11 cellular contexts compared by ENCODE assay signal in genomic region chr1:224331326-224331725, GRCh38. TPM values are rescaled to one million over a fixed set of nuclear protein-coding genes. Genes with fewer than 3 reads are reported as not detected.
DNase-seq lines count a peak whose midpoint lies in the region; ATAC-seq, FAIRE-seq and TF ChIP-seq lines count a peak whose summit lies in the region.
"Had no signal": no experiment of that assay in that cellular context is flagged by ENCODE, and none has a peak within 500 bp of the region (broad histone marks: within the 10 kb centered on the region; RNA-seq: fewer than 3 reads in every experiment).

No MANE protein-coding gene starts in this region.

- H3K27me3 ChIP-seq in Loucy (ENCODE audit: insufficient read depth, low read length, poor library complexity, severe bottlenecking) (no peaks in the 10 kb centered on the region), K562 (ENCODE audit: control insufficient read depth in 2 of 2, insufficient read depth in 2 of 2, low read length in 2 of 2) (no peaks in the 10 kb centered on the region), heart left ventricle (no peaks in the 10 kb centered on the region)
- H3K27me3 ChIP-seq: body of pancreas, SJSA1 had no signal

- peaks cover 8% of the 10 kb centered on the region for H4K20me1 ChIP-seq in Loucy (ENCODE audit: insufficient read depth, low read length, poor library complexity, severe bottlenecking)
- no peaks in the 10 kb centered on the region for H4K20me1 ChIP-seq in K562 (replicated peaks; ENCODE audit: control insufficient read depth, insufficient read depth, low read length)

- no peak for FAIRE-seq in K562 (lab: Jason Lieb, UNC)

- TF ChIP-seq EP300 in K562 (IDR thresholded peaks at IDR 0.05; ENCODE audit: low read length) = no peak

- H3K9me2 ChIP-seq in Loucy (replicated peaks; ENCODE audit: low read depth, low read length) = no peaks in the 10 kb centered on the region

- H3K27ac Mint-ChIP-seq in activated CD4-positive, alpha-beta memory T cell treated with anti-CD3 and anti-CD28 coated beads, Interleukin-2, amount 10 ng/mL, durations not matched to agents 7 days and 5 days = peak overlapping the region; percentile 94
- no peak overlapping the region for H3K27ac Mint-ChIP-seq in activated CD4-positive, alpha-beta memory T cell treated with anti-CD3 and anti-CD28 coated beads for 36 hours
- peak overlapping the region; percentile 18 for H3K27ac Mint-ChIP-seq in osteocyte (ENCODE audit: unreplicated experiment)

- H3K4me3 Mint-ChIP-seq in activated CD4-positive, alpha-beta memory T cell treated with anti-CD3 and anti-CD28 coated beads, Interleukin-2, amount 10 ng/mL, durations not matched to agents 7 days and 5 days = peak overlapping the region; percentile 50
- H3K4me3 Mint-ChIP-seq in activated CD4-positive, alpha-beta memory T cell treated with anti-CD3 and anti-CD28 coated beads for 36 hours = no peak overlapping the region
- peak overlapping the region; percentile 94 for H3K4me3 Mint-ChIP-seq in osteocyte (ENCODE audit: unreplicated experiment)

- ATAC-seq in K562 = no peak
- no peak for ATAC-seq in HG02840 (IDR thresholded peaks at IDR 0.05; ENCODE audit: low FRiP score, unreplicated experiment)
- ATAC-seq in heart left ventricle = no peak
- ATAC-seq: body of pancreas; stimulated activated naive CD8-positive, alpha-beta T cell treated with anti-CD3 and anti-CD28 coated beads, Interleukin-15, Interleukin-2, amounts not matched to agents 100 U/mL and 50 U/mL, for 24 hours had no signal

- H3K4me2 ChIP-seq in Loucy (ENCODE audit: low read depth, low read length, poor library complexity, severe bottlenecking) (peak overlapping the region; percentile 82), K562 (ENCODE audit: insufficient read depth, low read length) (peak overlapping the region; percentile 91; the same call in 1 of the 2 replicates)

- H3K9ac ChIP-seq in Loucy (ENCODE audit: low read depth, low read length, poor library complexity, severe bottlenecking) (peak overlapping the region; percentile 90), K562 (ENCODE audit: insufficient read depth in 1 of 2, low read depth in 2 of 2, low read length in 2 of 2) (peak overlapping the region in 1 of 2 experiments; percentile 89; a peak in 1 of 4 replicates)

- H3K27me3 Mint-ChIP-seq in activated CD4-positive, alpha-beta memory T cell treated with anti-CD3 and anti-CD28 coated beads, Interleukin-2, amount 10 ng/mL, durations not matched to agents 7 days and 5 days = no peaks in the 10 kb centered on the region
- no peaks in the 10 kb centered on the region for H3K27me3 Mint-ChIP-seq in activated CD4-positive, alpha-beta memory T cell treated with anti-CD3 and anti-CD28 coated beads for 36 hours
- peaks cover 4% of the 10 kb centered on the region for H3K27me3 Mint-ChIP-seq in osteocyte (ENCODE audit: unreplicated experiment)

- DNase-seq in activated CD4-positive, alpha-beta memory T cell treated with anti-CD3 and anti-CD28 coated beads, Interleukin-2, amount 10 ng/mL, durations not matched to agents 7 days and 5 days = no peak
- no peak for DNase-seq in activated CD4-positive, alpha-beta memory T cell treated with anti-CD3 and anti-CD28 coated beads for 36 hours
- DNase-seq in K562 (ENCODE audit: extremely low read depth in 1 of 4, low spot score in 3 of 4) (no peak), osteocyte (ENCODE audit: extremely low spot score, unreplicated experiment) (no peak), DMS153 (lab: John Stamatoyannopoulos, UW) (no peak), heart left ventricle (no peak)
- DNase-seq: body of pancreas; stimulated activated naive CD8-positive, alpha-beta T cell treated with anti-CD3 and anti-CD28 coated beads, Interleukin-15, Interleukin-2, amounts not matched to agents 100 U/mL and 50 U/mL, for 24 hours had no signal

- H3K27ac ChIP-seq in K562 (ENCODE audit: extremely low read depth, low read depth, low read length) (peak overlapping the region; percentile 92; the same call in 2 of the 3 replicates), heart left ventricle (peak overlapping the region in 3 of 12 donors; percentile 88 to 89 (median 89))

- H3K9me3 Mint-ChIP-seq in activated CD4-positive, alpha-beta memory T cell treated with anti-CD3 and anti-CD28 coated beads, Interleukin-2, amount 10 ng/mL, durations not matched to agents 7 days and 5 days = no peaks in the 10 kb centered on the region
- H3K9me3 Mint-ChIP-seq in activated CD4-positive, alpha-beta memory T cell treated with anti-CD3 and anti-CD28 coated beads for 36 hours = no peaks in the 10 kb centered on the region
- H3K9me3 Mint-ChIP-seq in osteocyte (ENCODE audit: unreplicated experiment) = no peaks in the 10 kb centered on the region

- in situ Hi-C loops in K562 (cut with MboI) = loop anchor here (5.0 to 25.0 kb wide), 2 partner anchors 219 to 634 kb away; partner anchors contain the start of gene FBXO28

- peaks cover 6% of the 10 kb centered on the region for H3K36me3 Mint-ChIP-seq in activated CD4-positive, alpha-beta memory T cell treated with anti-CD3 and anti-CD28 coated beads, Interleukin-2, amount 10 ng/mL, durations not matched to agents 7 days and 5 days (ENCODE audit: low read depth)
- no peaks in the 10 kb centered on the region for H3K36me3 Mint-ChIP-seq in activated CD4-positive, alpha-beta memory T cell treated with anti-CD3 and anti-CD28 coated beads for 36 hours
- peaks cover 4% of the 10 kb centered on the region for H3K36me3 Mint-ChIP-seq in osteocyte (ENCODE audit: unreplicated experiment)

- peaks cover 35% of the 10 kb centered on the region for H3K4me1 ChIP-seq in Loucy (ENCODE audit: insufficient read depth, low read length, poor library complexity, severe bottlenecking)
- peaks cover 9 to 25% of the 10 kb centered on the region in 2 experiments for H3K4me1 ChIP-seq in K562 (replicated peaks in 1 of 2; ENCODE audit: control insufficient read depth in 2 of 2, insufficient read depth in 2 of 2, low read length in 2 of 2)
- peaks cover 0 to 28% (median 20%) of the 10 kb centered on the region in 12 donors for H3K4me1 ChIP-seq in heart left ventricle

- H3K79me2 ChIP-seq in Loucy (ENCODE audit: insufficient read depth, low read length) (peaks cover 35% of the 10 kb centered on the region), K562 (ENCODE audit: control insufficient read depth, insufficient read depth, low read length) (peaks cover 37% of the 10 kb centered on the region)

- BruUV-seq in K562 (replicated peaks; lab: Mats Ljungman, UMichigan) = no TSS peak

- H3K9me3 ChIP-seq in Loucy (ENCODE audit: insufficient read depth, low read depth, low read length) = no peaks in the 10 kb centered on the region
- no peaks in the 10 kb centered on the region for H3K9me3 ChIP-seq in K562 (replicated peaks; ENCODE audit: control insufficient read depth, insufficient read depth, low read depth, low read length)
- H3K9me3 ChIP-seq in heart left ventricle = no peaks in the 10 kb centered on the region
- H3K9me3 ChIP-seq: body of pancreas, SJSA1 had no signal

- H3F3A ChIP-seq in Loucy (ENCODE audit: low read depth) = no peaks in the 10 kb centered on the region

- CTCF ChIA-PET in activated CD4-positive, alpha-beta memory T cell treated with anti-CD3 and anti-CD28 coated beads, Interleukin-2, amount 10 ng/mL, durations not matched to agents 7 days and 5 days (lab: Charles Lee) = interaction anchor here (4.7 kb wide), 1 partner anchor 215 kb away, joined by 54 read pairs; no protein-coding TSS in a partner anchor
- CTCF ChIA-PET in activated CD4-positive, alpha-beta memory T cell treated with anti-CD3 and anti-CD28 coated beads for 36 hours (lab: Charles Lee) = interaction anchor here (4.1 kb wide), 1 partner anchor 216 kb away, joined by 22 read pairs; the partner anchor contains the start of gene FBXO28
- CTCF ChIA-PET in K562 (lab: Yijun Ruan, JAX; ENCODE audit: low intra/inter-chr PET ratio) = no interaction called here

- no peak for TF ChIP-seq RAD21 in K562 (CRISPR knock-in tag; conservative IDR thresholded peaks at IDR 0.05 in 1 of 2, IDR thresholded peaks at IDR 0.05 in 1 of 2)

- H3K36me3 ChIP-seq in Loucy (ENCODE audit: insufficient read depth, low read length) (no peaks in the 10 kb centered on the region), K562 (ENCODE audit: control insufficient read depth, insufficient read depth, low read length) (peaks cover 10% of the 10 kb centered on the region), heart left ventricle (peaks cover 0 to 3% (median 0%) of the 10 kb centered on the region in 9 donors)

- intact Hi-C loops in activated CD4-positive, alpha-beta memory T cell treated with anti-CD3 and anti-CD28 coated beads for 36 hours (cut with micrococcal nuclease) = loop anchor here (5.0 to 10.0 kb wide), 4 partner anchors 53 to 484 kb away; partner anchors contain the start of gene TP53BP2
- intact Hi-C loops in K562 (cut with micrococcal nuclease) = loop anchor here (2.0 to 10.0 kb wide), 7 partner anchors 119 to 593 kb away; partner anchors contain the start of genes DEGS1, DNAH14 and TP53BP2
- intact Hi-C loops in heart left ventricle (cut with DNase I) = loop anchor here in 5 of 10 donors (2.0 to 10.0 kb wide), 6 partner anchors 147 to 637 kb away; partner anchors contain the start of genes DEGS1 (in 2 of the 5) and FBXO28 (in 2 of the 5)

- H2AFZ ChIP-seq in Loucy (ENCODE audit: low read length) = no peak overlapping the region
- peak overlapping the region; percentile 89 for H2AFZ ChIP-seq in K562 (ENCODE audit: low read depth, low read length)

- no peak for TF ChIP-seq POLR2A in K562 (conservative IDR thresholded peaks at IDR 0.05)
- TF ChIP-seq POLR2A in heart left ventricle (IDR thresholded peaks at IDR 0.05) = no peak

- TF ChIP-seq CTCF in Loucy (conservative IDR thresholded peaks at IDR 0.05; ENCODE audit: low read length) = no peak
- TF ChIP-seq CTCF in K562 (IDR thresholded peaks at IDR 0.05 in 2 of 3, conservative IDR thresholded peaks at IDR 0.05 in 1 of 3; ENCODE audit: insufficient read depth in 2 of 3, low read depth in 1 of 3, low read length in 3 of 3) = no peak
- no peak for TF ChIP-seq CTCF in osteocyte (IDR thresholded peaks at IDR 0.05)
- no peak for TF ChIP-seq CTCF in heart left ventricle (IDR thresholded peaks at IDR 0.05)

- H3K4me3 ChIP-seq in Loucy (ENCODE audit: low read length, poor library complexity, severe bottlenecking) = peak overlapping the region; percentile 94
- H3K4me3 ChIP-seq in K562 = no peak overlapping the region
- peak overlapping the region in 2 of 12 donors; percentile 77 to 82 for H3K4me3 ChIP-seq in heart left ventricle

- POLR2A ChIA-PET in activated CD4-positive, alpha-beta memory T cell treated with anti-CD3 and anti-CD28 coated beads, Interleukin-2, amount 10 ng/mL, durations not matched to agents 7 days and 5 days (lab: Charles Lee) = no interaction called here
- POLR2A ChIA-PET in activated CD4-positive, alpha-beta memory T cell treated with anti-CD3 and anti-CD28 coated beads for 36 hours (lab: Charles Lee) = no interaction called here
- POLR2A ChIA-PET in K562 (lab: Yijun Ruan, JAX) = no interaction called here

- no peaks in the 10 kb centered on the region for H3K9me1 ChIP-seq in K562 (ENCODE audit: control insufficient read depth, insufficient read depth, low read length)

- WGBS in K562 (ENCODE audit: insufficient coverage, low coverage, missing lambda C conversion rate) = 80% methylated on average over 1 of the region's 2 CpGs
- WGBS in heart left ventricle, 4 donors = 96 to 100% (median 100%) methylated on average over 2 of the region's 2 CpGs

- H3K4me1 Mint-ChIP-seq in activated CD4-positive, alpha-beta memory T cell treated with anti-CD3 and anti-CD28 coated beads, Interleukin-2, amount 10 ng/mL, durations not matched to agents 7 days and 5 days = peaks cover 54% of the 10 kb centered on the region
- peaks cover 42% of the 10 kb centered on the region for H3K4me1 Mint-ChIP-seq in activated CD4-positive, alpha-beta memory T cell treated with anti-CD3 and anti-CD28 coated beads for 36 hours (ENCODE audit: low read depth)
- H3K4me1 Mint-ChIP-seq in osteocyte (ENCODE audit: unreplicated experiment) = peaks cover 22% of the 10 kb centered on the region

RNA-seq across cellular contexts. Expression of gene NVL, which starts 1.4 kb away (rescaled TPM):
- total RNA-seq in activated CD4-positive, alpha-beta memory T cell treated with anti-CD3 and anti-CD28 coated beads, Interleukin-2, amount 10 ng/mL, durations not matched to agents 7 days and 5 days = 10 to 100 TPM; 38.8 to 45.6 TPM
- 10 to 100 TPM; 32.5 to 38.0 TPM for total RNA-seq in activated CD4-positive, alpha-beta memory T cell treated with anti-CD3 and anti-CD28 coated beads for 36 hours
- 93.8 and 232 TPM in 2 replicates for total RNA-seq in K562 (2011; cell fraction: chromatin; rRNA removed; ENCODE audit: low replicate concordance)
- 53.6 and 53.9 TPM in 2 replicates for total RNA-seq in K562 (2011; cell fraction: nucleolus; rRNA removed)
- total RNA-seq in K562 (2011; cell fraction: nucleoplasm; rRNA removed) = 64.7 and 78.1 TPM in 2 replicates
- total RNA-seq in K562 (2014; rRNA removed) (38.8 and 47.5 TPM in 2 replicates), K562 (2014; rRNA removed; fragmentation: Illumina TruSeq; extraction: Trizol) (73.4 and 81.3 TPM in 2 replicates), K562 (2015; rRNA removed; fragmentation: Illumina TruSeq; extraction: Trizol) (60.2 and 62.9 TPM in 2 replicates), K562 (2021) (44.7 and 49.0 TPM in 2 replicates), osteocyte (22.5 and 28.2 TPM in 2 replicates), heart left ventricle (10 to 100 TPM in 2 of 9 donors, 1 to 10 TPM in 7; 4.8 to 14.8 (median 8.7) TPM)
- polyA plus RNA-seq in K562 (2011; rRNA removed) (49.3 and 55.9 TPM in 2 replicates), K562 (2014; fragmentation: Illumina TruSeq; extraction: Trizol) (63.6 and 73.9 TPM in 2 replicates), K562 (2014; fragmentation: Nextera tagmentation; extraction: Ambion mirVana) (10 to 100 TPM; 32.5 to 64.1 TPM), K562 (2014; rRNA removed) (73.0 and 86.6 TPM in 2 replicates), heart left ventricle (10 to 100 TPM; 11.8 to 14.1 TPM)
- polyA plus RNA-seq in K562 (2011; cell fraction: cytosol; rRNA removed) = 19.9 and 32.6 TPM in 2 replicates
- 48.7 and 51.8 TPM in 2 replicates for polyA plus RNA-seq in K562 (2011; cell fraction: nucleus; rRNA removed)
- 32.6 and 42.5 TPM in 2 replicates for polyA plus RNA-seq in K562 (2012)
- polyA minus RNA-seq in K562 (2011; rRNA and poly(A)+ RNA removed) = 77.2 and 86.5 TPM in 2 replicates
- polyA minus RNA-seq in K562 (2011; cell fraction: cytosol; rRNA and poly(A)+ RNA removed) = 21.6 and 25.9 TPM in 2 replicates
- 49.1 and 77.1 TPM in 2 replicates for polyA minus RNA-seq in K562 (2011; cell fraction: nucleus; rRNA and poly(A)+ RNA removed)

RNA-seq across cellular contexts. Expression of gene CNIH4, which starts 25.4 kb away (rescaled TPM):
- total RNA-seq in activated CD4-positive, alpha-beta memory T cell treated with anti-CD3 and anti-CD28 coated beads, Interleukin-2, amount 10 ng/mL, durations not matched to agents 7 days and 5 days = 10 to 100 TPM; 48.6 to 52.1 TPM
- total RNA-seq in activated CD4-positive, alpha-beta memory T cell treated with anti-CD3 and anti-CD28 coated beads for 36 hours = 10 to 100 TPM; 48.3 to 51.6 TPM
- total RNA-seq in K562 (2011; cell fraction: chromatin; rRNA removed; ENCODE audit: low replicate concordance) = 28.0 and 34.1 TPM in 2 replicates
- total RNA-seq in K562 (2011; cell fraction: nucleolus; rRNA removed) = 36.0 and 43.7 TPM in 2 replicates
- total RNA-seq in K562 (2011; cell fraction: nucleoplasm; rRNA removed) = 40.5 and 49.5 TPM in 2 replicates
- 32.6 and 47.6 TPM in 2 replicates for total RNA-seq in K562 (2014; rRNA removed)
- 71.9 and 75.2 TPM in 2 replicates for total RNA-seq in K562 (2014; rRNA removed; fragmentation: Illumina TruSeq; extraction: Trizol)
- 37.5 and 41.3 TPM in 2 replicates for total RNA-seq in K562 (2015; rRNA removed; fragmentation: Illumina TruSeq; extraction: Trizol)
- total RNA-seq in K562 (2021) = 45.8 and 49.0 TPM in 2 replicates
- polyA plus RNA-seq in K562 (2011; rRNA removed) = 86.4 and 97.0 TPM in 2 replicates
- polyA plus RNA-seq in K562 (2011; cell fraction: cytosol; rRNA removed) = 43.8 and 85.8 TPM in 2 replicates
- polyA plus RNA-seq in K562 (2011; cell fraction: nucleus; rRNA removed) = 24.3 and 29.0 TPM in 2 replicates
- 50.3 and 75.7 TPM in 2 replicates for polyA plus RNA-seq in K562 (2012)
- 43.6 and 52.8 TPM in 2 replicates for polyA plus RNA-seq in K562 (2014; fragmentation: Illumina TruSeq; extraction: Trizol)
- polyA plus RNA-seq in K562 (2014; fragmentation: Nextera tagmentation; extraction: Ambion mirVana) = 100 to 1,000 TPM; 237 to 266 TPM
- 61.1 and 64.4 TPM in 2 replicates for polyA plus RNA-seq in K562 (2014; rRNA removed)
- polyA minus RNA-seq in K562 (2011; rRNA and poly(A)+ RNA removed) = 59.9 and 80.4 TPM in 2 replicates
- polyA minus RNA-seq in K562 (2011; cell fraction: cytosol; rRNA and poly(A)+ RNA removed) = 12.7 and 14.3 TPM in 2 replicates
- polyA minus RNA-seq in K562 (2011; cell fraction: nucleus; rRNA and poly(A)+ RNA removed) = 14.5 and 22.5 TPM in 2 replicates
- 53.6 and 54.8 TPM in 2 replicates for total RNA-seq in osteocyte
- total RNA-seq in heart left ventricle = 10 to 100 TPM; 15.7 to 48.6 (median 31.2) TPM
- 10 to 100 TPM; 52.2 to 84.6 TPM for polyA plus RNA-seq in heart left ventricle
